ENCODE assay signal across 8 cellular contexts in the genomic region with DNA sequence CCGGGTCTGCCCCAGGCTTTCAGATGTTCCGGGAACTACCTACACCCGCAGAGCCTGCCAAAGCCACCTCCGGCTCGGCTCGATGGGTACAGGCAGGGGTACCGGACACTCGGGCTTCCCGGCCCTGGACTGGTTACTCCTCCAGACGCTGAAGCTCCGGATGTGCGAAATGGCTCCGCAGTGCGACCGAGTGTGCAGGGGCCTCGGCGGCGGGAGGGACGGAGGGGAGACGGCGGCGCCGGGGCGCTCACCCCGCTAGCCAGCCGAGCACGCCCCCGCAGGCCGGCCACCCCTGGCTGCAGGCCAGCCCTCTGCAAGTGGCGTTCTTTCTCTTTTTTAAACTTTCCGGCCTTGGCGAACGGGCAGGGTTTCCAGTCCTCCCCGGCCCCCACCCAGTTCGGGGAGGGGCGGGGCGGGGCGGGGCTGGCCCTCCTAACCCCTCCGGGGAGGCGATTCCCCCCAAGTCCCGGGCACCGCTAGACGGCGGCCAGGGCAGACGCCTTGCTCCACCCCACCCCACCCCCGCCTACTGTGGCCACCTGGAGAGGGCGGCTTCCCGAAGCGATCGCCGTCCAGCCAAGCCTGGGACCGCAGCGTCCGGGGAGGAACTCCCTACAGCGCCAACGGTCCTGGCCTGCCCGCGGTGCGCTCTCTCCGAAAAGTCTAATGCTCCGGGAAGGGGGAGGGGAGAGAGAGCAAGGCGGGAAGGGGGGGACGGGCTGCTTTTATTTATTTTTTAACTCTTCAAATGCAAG. TPM values are rescaled to one million over a fixed set of nuclear protein-coding genes. Genes with fewer than 3 reads are reported as not detected.
DNase-seq lines count a peak whose midpoint lies in the region; ATAC-seq and TF ChIP-seq lines count a peak whose summit lies in the region.

No MANE protein-coding gene starts in this region.

- 0% methylated on average over 8 of the region's 63 CpGs for WGBS in mesodermal cell (ENCODE audit: insufficient coverage in 2 of 2), 2 experiments

- no peaks in the 10 kb centered on the region for H3K36me3 Mint-ChIP-seq in MCF 10A (ENCODE audit: insufficient read depth, unreplicated experiment)

- no peak for TF ChIP-seq POLR2A in breast epithelium (IDR thresholded peaks at IDR 0.05)
- no peak for TF ChIP-seq POLR2A in vagina (IDR thresholded peaks at IDR 0.05)

- ATAC-seq in HG03442 (IDR thresholded peaks at IDR 0.05; ENCODE audit: unreplicated experiment), result no peak

- no peak overlapping the region for H3K27ac Mint-ChIP-seq in MCF 10A (ENCODE audit: low read depth, unreplicated experiment)

- intact Hi-C loops in breast epithelium (cut with DNase I; ENCODE audit: low total_unique reads), result no loop called here
- intact Hi-C loops in MCF 10A (cut with micrococcal nuclease), result loop anchor here (10.0 kb wide), 2 partner anchors 185 to 355 kb away; no protein-coding TSS in a partner anchor
- intact Hi-C loops in dorsolateral prefrontal cortex (cut with DNase I), result loop anchor here in 1 of 2 donors (10.0 kb wide), 2 partner anchors 275 to 355 kb away; no protein-coding TSS in a partner anchor
- intact Hi-C loops in vagina (cut with DNase I), result no loop called here

- peaks cover 38% of the 10 kb centered on the region for H3K27me3 Mint-ChIP-seq in MCF 10A (ENCODE audit: insufficient read depth, unreplicated experiment)

- DNase-seq in breast epithelium (ENCODE audit: low spot score in 2 of 2), result no peak
- no peak for DNase-seq in MCF 10A (ENCODE audit: unreplicated experiment)
- DNase-seq in dorsolateral prefrontal cortex, result no peak
- no peak for DNase-seq in vagina (ENCODE audit: extremely low spot score in 2 of 2)
- DNase-seq in Kasumi-1 (lab: John Stamatoyannopoulos, UW), result no peak
- no peak for DNase-seq in NCI-H1048 (lab: John Stamatoyannopoulos, UW)

- POLR2A ChIA-PET in MCF 10A (lab: Yijun Ruan, JAX), result no interaction called here

- TF ChIP-seq CTCF in breast epithelium (IDR thresholded peaks at IDR 0.05) (no peak), MCF 10A (IDR thresholded peaks at IDR 0.05; ENCODE audit: unreplicated experiment) (no peak), dorsolateral prefrontal cortex (IDR thresholded peaks at IDR 0.05 in 54 of 56, conservative IDR thresholded peaks at IDR 0.05 in 2 of 56; ENCODE audit: low read depth in 1 of 56, partially characterized antibody in 56 of 56) (no peak), vagina (IDR thresholded peaks at IDR 0.05) (no peak)

- H3K27me3 ChIP-seq in breast epithelium (peaks cover 0 to 89% of the 10 kb centered on the region in 2 donors), dorsolateral prefrontal cortex (peaks cover 0 to 100% (median 77%) of the 10 kb centered on the region in 45 donors), vagina (no peaks in the 10 kb centered on the region)

- H3K9me3 ChIP-seq in breast epithelium (no peaks in the 10 kb centered on the region), mesodermal cell (ENCODE audit: control insufficient read depth, low read length) (no peaks in the 10 kb centered on the region), vagina (no peaks in the 10 kb centered on the region)

- peak overlapping the region; percentile 61 to 84 for H3K27ac ChIP-seq in breast epithelium
- peak overlapping the region in 17 of 59 donors; percentile 1 to 64 (median 26) for H3K27ac ChIP-seq in dorsolateral prefrontal cortex
- no peak overlapping the region for H3K27ac ChIP-seq in mesodermal cell (ENCODE audit: low read depth, low read length, severe bottlenecking)
- H3K27ac ChIP-seq in vagina, result peak overlapping the region; percentile 13

- CTCF ChIA-PET in MCF 10A (lab: Yijun Ruan, JAX), result no interaction called here

- H3K4me3 ChIP-seq in breast epithelium (peak overlapping the region; percentile 39 to 70 (median 52)), dorsolateral prefrontal cortex (peak overlapping the region in 55 of 59 donors; percentile 0 to 61 (median 33)), mesodermal cell (ENCODE audit: extremely low read depth, insufficient read depth, low read length, poor library complexity, severe bottlenecking) (peak overlapping the region; percentile 22), vagina (peak overlapping the region; percentile 36 to 47)

- BruUV-seq in MCF 10A (replicated peaks; lab: Mats Ljungman, UMichigan), result no TSS peak

- H3K4me1 Mint-ChIP-seq in MCF 10A (ENCODE audit: insufficient read depth, unreplicated experiment), result no peaks in the 10 kb centered on the region

- H3K36me3 ChIP-seq in breast epithelium (no peaks in the 10 kb centered on the region), mesodermal cell (ENCODE audit: control insufficient read depth, insufficient read depth, low read length) (no peaks in the 10 kb centered on the region), vagina (no peaks in the 10 kb centered on the region)

- no peak overlapping the region for H3K4me3 Mint-ChIP-seq in MCF 10A (ENCODE audit: unreplicated experiment)

- H3K4me1 ChIP-seq in breast epithelium, result no peaks in the 10 kb centered on the region
- H3K4me1 ChIP-seq in mesodermal cell (ENCODE audit: control insufficient read depth, insufficient read depth, low read length, poor library complexity, severe bottlenecking), result peaks cover 34% of the 10 kb centered on the region
- peaks cover 48% of the 10 kb centered on the region for H3K4me1 ChIP-seq in vagina

- no peaks in the 10 kb centered on the region for H3K9me3 Mint-ChIP-seq in MCF 10A (ENCODE audit: unreplicated experiment)

RNA-seq across cellular contexts. Expression of a gene that starts 7.5 kb away (rescaled TPM):
- total RNA-seq in breast epithelium, result 10 to 100 TPM; 11.7 to 28.1 (median 27.9) TPM
- total RNA-seq in MCF 10A (2022), result 7.5 and 12.0 TPM in 2 replicates
- 10 to 100 TPM; 10.5 to 38.3 (median 19.7) TPM for total RNA-seq in dorsolateral prefrontal cortex
- polyA plus RNA-seq in mesodermal cell (2013, experiment 1 of 2), result 21.2 TPM
- 19.5 TPM for polyA plus RNA-seq in mesodermal cell (2013, experiment 2 of 2)
- 19.9 TPM for total RNA-seq in vagina
